ENCODE assay signal across 8 cellular contexts in the genomic region with DNA sequence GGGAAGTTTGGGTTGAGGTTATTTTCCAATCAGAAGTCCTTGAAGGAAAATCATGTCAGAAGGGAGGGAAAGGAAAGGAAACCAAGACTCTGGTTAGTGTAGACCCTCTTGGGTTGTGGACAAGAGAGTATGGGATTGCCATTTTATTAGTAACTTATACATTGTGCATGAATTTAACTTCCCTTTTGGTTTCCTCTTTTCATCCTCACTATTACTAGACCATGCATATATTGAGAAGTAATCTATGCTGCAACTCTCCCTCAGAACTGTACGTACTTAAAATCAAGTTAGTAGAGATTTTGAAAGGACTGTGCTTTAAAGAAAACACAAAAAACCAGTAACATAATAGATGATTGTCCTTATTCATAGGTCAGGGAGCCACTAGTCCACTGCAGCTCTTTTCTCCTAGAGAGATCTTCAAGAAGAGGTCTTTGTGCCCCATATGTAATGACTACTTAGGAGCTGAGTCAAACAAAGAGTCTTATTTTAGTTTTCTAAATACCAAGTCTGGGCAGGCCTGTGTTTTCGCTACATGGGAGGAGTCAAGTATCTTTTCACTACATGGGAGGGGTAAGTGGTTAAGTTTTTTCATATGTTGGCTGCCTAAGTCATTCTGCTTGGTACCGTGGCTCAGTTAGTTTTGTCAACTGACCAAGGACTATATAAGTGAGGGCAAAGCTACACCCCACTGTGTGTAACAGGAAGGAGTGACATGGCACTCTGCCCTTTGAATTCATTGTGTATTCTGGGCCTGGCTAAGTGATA. TPM values are rescaled to one million over a fixed set of nuclear protein-coding genes. Genes with fewer than 3 reads are reported as not detected.
DNase-seq lines count a peak whose midpoint lies in the region; ATAC-seq, FAIRE-seq and TF ChIP-seq lines count a peak whose summit lies in the region.

No MANE protein-coding gene starts in this region.

- H2AFZ ChIP-seq in keratinocyte (ENCODE audit: control insufficient read depth, low read length) = no peak overlapping the region

- no peaks in the 10 kb centered on the region for H3K9me1 ChIP-seq in keratinocyte (ENCODE audit: control insufficient read depth, extremely low read depth, insufficient read depth, low read length)

- FAIRE-seq in keratinocyte (lab: Jason Lieb, UNC) = peak; percentile 74

- H3K27ac ChIP-seq in keratinocyte (ENCODE audit: control insufficient read depth, insufficient read depth, low read length) = no peak overlapping the region

- no peak overlapping the region for H3K4me3 ChIP-seq in keratinocyte (ENCODE audit: control insufficient read depth in 2 of 3, extremely low read depth in 1 of 3, insufficient read depth in 2 of 3, low read depth in 1 of 3, low read length in 3 of 3)

- DNase-seq in GM13977 (ENCODE audit: low spot score) = peak; percentile 59
- DNase-seq in keratinocyte (ENCODE audit: low read depth, low spot score) = peak; percentile 19
- DNase-seq in activated CD4-positive, alpha-beta T cell treated with anti-CD3 and anti-CD28 coated beads for 1 hour = no peak
- no peak for DNase-seq in activated effector memory CD4-positive, alpha-beta T cell treated with anti-CD3 and anti-CD28 coated beads, Interleukin-2, amount 50 U/mL, for 16 hours
- DNase-seq in activated gamma-delta T cell treated with Interleukin-2 at 50 U/mL for 16 hours = no peak
- no peak for DNase-seq in NCI-H345 treated with DMSO at 0.1 percent for 48 hours (lab: John Stamatoyannopoulos, UW; ENCODE audit: unreplicated experiment)

- in situ Hi-C loops in GM13977 (cut with MboI; ENCODE audit: low pct_unique_long_range_greater_than_20kb, low sequenced_read_pairs, unreplicated experiment) = no loop called here

- peak; percentile 88 for ATAC-seq in GM21515 (IDR thresholded peaks at IDR 0.05; ENCODE audit: unreplicated experiment)
- peak; percentile 95 for ATAC-seq in HG03575 (IDR thresholded peaks at IDR 0.05; ENCODE audit: extremely low read depth, insufficient number of reproducible peaks, low FRiP score, unreplicated experiment)

- H3K36me3 ChIP-seq in keratinocyte (ENCODE audit: control insufficient read depth in 2 of 2, extremely low read depth in 1 of 2, insufficient read depth in 2 of 2, low read length in 2 of 2) = no peaks in the 10 kb centered on the region

- H3K79me2 ChIP-seq in keratinocyte (ENCODE audit: control insufficient read depth, insufficient read depth, low read length) = no peaks in the 10 kb centered on the region

- no peaks in the 10 kb centered on the region for H3K9me3 ChIP-seq in keratinocyte (ENCODE audit: control insufficient read depth, low read depth, low read length)

- TF ChIP-seq CTCF in GM13977 (IDR thresholded peaks at IDR 0.05; ENCODE audit: extremely low read depth, insufficient read depth, missing control alignments) = no peak
- TF ChIP-seq CTCF in keratinocyte (optimal IDR thresholded peaks at IDR 0.05 in 1 of 3, IDR thresholded peaks at IDR 0.05 in 1 of 3, conservative IDR thresholded peaks at IDR 0.05 in 1 of 3; ENCODE audit: extremely low read depth in 1 of 3, insufficient read depth in 2 of 3, low read length in 3 of 3) = no peak

- peak overlapping the region; percentile 34 for H3K4me2 ChIP-seq in keratinocyte (ENCODE audit: control insufficient read depth, extremely low read depth, insufficient read depth, low read depth, low read length)

- H3K4me1 ChIP-seq in keratinocyte (ENCODE audit: control insufficient read depth, extremely low read depth, insufficient read depth, low read length) = peaks cover 12% of the 10 kb centered on the region

- dilution Hi-C loops in keratinocyte (cut with MboI; ENCODE audit: extremely low pct_ligation_motif_present, low sequenced_read_pairs) = no loop called here

- H3K27me3 ChIP-seq in keratinocyte (ENCODE audit: control insufficient read depth, extremely low read depth, insufficient read depth, low read length) = no peaks in the 10 kb centered on the region

- H4K20me1 ChIP-seq in keratinocyte (ENCODE audit: control insufficient read depth, extremely low read depth, insufficient read depth, low read length) = no peaks in the 10 kb centered on the region

- H3K9ac ChIP-seq in keratinocyte (ENCODE audit: control insufficient read depth, extremely low read depth, insufficient read depth, low read length) = no peak overlapping the region

RNA-seq across cellular contexts. Expression of gene FAM117B, which starts 25.2 kb away (rescaled TPM):
- 0.94 to 1.9 TPM (median 1.3 TPM) in 3 replicates for polyA plus RNA-seq in keratinocyte
- polyA plus RNA-seq in keratinocyte (2011; ENCODE audit: low read depth) = 2.5 TPM
- polyA plus RNA-seq in keratinocyte (2011; cell fraction: cytosol; rRNA removed) = 1.4 and 1.8 TPM in 2 replicates
- 2.3 TPM in 2 replicates for polyA plus RNA-seq in keratinocyte (2011; cell fraction: nucleus; rRNA removed)
- polyA plus RNA-seq in keratinocyte (2012; ENCODE audit: low replicate concordance) = 1.8 and 2.2 TPM in 2 replicates
- polyA minus RNA-seq in keratinocyte = 1.9 to 2.8 TPM (median 2.0 TPM) in 3 replicates
- polyA minus RNA-seq in keratinocyte (2011; cell fraction: cytosol; rRNA and poly(A)+ RNA removed) = 1.9 TPM
- 2.0 and 2.7 TPM in 2 replicates for polyA minus RNA-seq in keratinocyte (2011; cell fraction: nucleus; rRNA and poly(A)+ RNA removed)

Comparison
In these comparisons a context has a peak if more than half of its experiments do, and no peak if none do; other contexts are left out.
1. DNase-seq: peak in GM13977 (single experiment) and keratinocyte (single experiment); none in activated CD4-positive, alpha-beta T cell treated with anti-CD3 and anti-CD28 coated beads for 1 hour (single experiment), activated effector memory CD4-positive, alpha-beta T cell treated with anti-CD3 and anti-CD28 coated beads, Interleukin-2, amount 50 U/mL, for 16 hours (single experiment), activated gamma-delta T cell treated with Interleukin-2 at 50 U/mL for 16 hours (single experiment) and NCI-H345 treated with DMSO at 0.1 percent for 48 hours (single experiment).